29 cellular contexts compared by ENCODE assay signal in the genomic region with DNA sequence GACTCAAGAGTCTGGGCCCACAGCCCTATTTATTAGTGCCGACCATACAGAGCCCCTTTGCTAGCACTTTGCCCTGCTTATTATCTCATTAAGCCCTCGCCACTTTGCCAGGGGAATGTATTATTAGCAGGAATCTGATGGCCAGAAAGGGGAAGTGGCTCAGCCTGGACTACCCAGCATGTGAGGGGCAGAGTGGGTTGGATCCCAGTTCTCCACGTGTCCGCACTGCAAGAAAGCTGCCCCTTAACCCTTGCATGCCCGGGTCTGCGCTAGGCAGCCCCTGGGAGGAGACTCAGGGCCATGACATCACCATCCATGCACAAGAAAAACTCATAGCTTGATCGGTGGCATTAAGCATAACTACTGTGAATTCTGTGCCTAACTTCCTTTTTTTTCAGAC. TPM values are rescaled to one million over a fixed set of nuclear protein-coding genes. Genes with fewer than 3 reads are reported as not detected.
DNase-seq lines count a peak whose midpoint lies in the region; ATAC-seq, FAIRE-seq and TF ChIP-seq lines count a peak whose summit lies in the region.
"Had no signal": no experiment of that assay in that cellular context is flagged by ENCODE, and none has a peak within 500 bp of the region (broad histone marks: within the 10 kb centered on the region; RNA-seq: fewer than 3 reads in every experiment).

No MANE protein-coding gene starts in this region.

- no peak overlapping the region for H2AFZ ChIP-seq in H1 (ENCODE audit: low read length)
- H2AFZ ChIP-seq: hepatocyte, PC-9 had no signal

- peaks cover 3 to 15% (median 6%) of the 10 kb centered on the region in 4 experiments; a peak in 5 of 8 replicates for H3K36me3 ChIP-seq in H1 (ENCODE audit: control insufficient read depth in 2 of 4, insufficient read depth in 4 of 4, low read length in 3 of 4)
- no peaks in the 10 kb centered on the region for H3K36me3 ChIP-seq in esophagus muscularis mucosa
- H3K36me3 ChIP-seq: SJSA1, suprapubic skin, vagina, WERI-Rb-1 had no signal

- H3K23ac ChIP-seq in H1 (ENCODE audit: insufficient read length): no peak overlapping the region

- H3K23me2 ChIP-seq in H1 (ENCODE audit: low read depth, low read length): no peaks in the 10 kb centered on the region

- no peak overlapping the region for H4K5ac ChIP-seq in H1 (ENCODE audit: insufficient read length, low read depth, low read length)

- H3K27me3 ChIP-seq in H1 (replicated peaks in 1 of 4; ENCODE audit: control insufficient read depth in 3 of 4, extremely low read depth in 1 of 4, insufficient read depth in 3 of 4, low read length in 3 of 4): no peaks in the 10 kb centered on the region
- H3K27me3 ChIP-seq in esophagus muscularis mucosa: peaks cover 0 to 82% (median 0%) of the 10 kb centered on the region in 4 donors
- H3K27me3 ChIP-seq: vagina had no signal

- WGBS in H1 (ENCODE audit: extremely low coverage in 1 of 2, insufficient coverage in 1 of 2, insufficient read length in 1 of 2, insufficient replicate concordance in 2 of 2, low coverage in 1 of 2, low lambda C conversion rate in 2 of 2, missing lambda C conversion rate in 1 of 2), 2 experiments: 70% methylated on average over 7 of the region's 7 CpGs; no CpG with 5 or more reads in 1 of the 2 experiments
- 54% methylated on average over 7 of the region's 7 CpGs for WGBS in esophagus muscularis mucosa

- H3K27ac ChIP-seq in H1 (ENCODE audit: low read depth, low read length): no peak overlapping the region
- no peak overlapping the region for H3K27ac ChIP-seq in esophagus muscularis mucosa (replicated peaks in 1 of 4)
- H3K27ac ChIP-seq: hepatocyte, PC-9, SJSA1, skin epidermis, suprapubic skin, vagina, WERI-Rb-1 had no signal

- CTCF ChIA-PET in H1 (lab: Charles Lee; ENCODE audit: partially characterized antibody): interaction anchor here (0.9 to 2.1 kb wide), 9 partner anchors 9 to 198 kb away, joined by 3 to 11 read pairs (median 4); no protein-coding TSS in a partner anchor

- DNase-seq in Kasumi-1 (lab: John Stamatoyannopoulos, UW) (peak; percentile 75 to 81), OCI-M1 (lab: John Stamatoyannopoulos, UW) (peak; percentile 83), H1 (ENCODE audit: low read depth in 1 of 2, low spot score in 2 of 2) (no peak), midbrain (lab: John Stamatoyannopoulos, UW) (no peak), esophagus muscularis mucosa (ENCODE audit: extremely low spot score) (no peak)
- DNase-seq in activated CD4-positive, CD25-positive, alpha-beta regulatory T cell (lab: John Stamatoyannopoulos, UW): no peak
- DNase-seq: activated CD4-positive, alpha-beta T cell treated with anti-CD3 and anti-CD28 coated beads, Interleukin-2, amount 50 U/mL, for 48 hours; activated CD8-positive, alpha-beta memory T cell treated with anti-CD3 and anti-CD28 coated beads, Interleukin-2, amount 50 U/mL, for 48 hours; activated naive CD8-positive, alpha-beta T cell treated with anti-CD3 and anti-CD28 coated beads for 36 hours; foreskin fibroblast; IMR-90; NCI-H2171 treated with DMSO at 0.1 percent for 48 hours; PC-9; stimulated activated CD4-positive, alpha-beta T cell treated with anti-CD3 and anti-CD28 coated beads, Interleukin-2, amount 100 ng/mL, for 24 hours; WERI-Rb-1 had no signal

- H2AK5ac ChIP-seq in H1 (ENCODE audit: low read depth, low read length): no peak overlapping the region

- no peak overlapping the region for H3K4me3 ChIP-seq in H1 (ENCODE audit: extremely low read depth in 1 of 4, insufficient read depth in 2 of 4, low read depth in 3 of 4, low read length in 4 of 4)
- no peak overlapping the region for H3K4me3 ChIP-seq in esophagus muscularis mucosa
- H3K4me3 ChIP-seq: hepatocyte, PC-9, SJSA1, skin epidermis, suprapubic skin, vagina had no signal

- no peak overlapping the region for H2BK12ac ChIP-seq in H1 (ENCODE audit: low read depth, low read length)

- TF ChIP-seq POLR2A in H1 (IDR thresholded peaks at IDR 0.05; ENCODE audit: control extremely low read depth in 1 of 2, low read depth in 2 of 2, low read length in 2 of 2): no peak
- TF ChIP-seq POLR2A in esophagus muscularis mucosa (IDR thresholded peaks at IDR 0.05; ENCODE audit: low read depth): no peak

- H3K4me1 ChIP-seq in H1 (replicated peaks in 1 of 4; ENCODE audit: control insufficient read depth in 3 of 4, insufficient read depth in 4 of 4, low read length in 3 of 4) (no peaks in the 10 kb centered on the region), esophagus muscularis mucosa (no peaks in the 10 kb centered on the region)
- H3K4me1 ChIP-seq: SJSA1, suprapubic skin, vagina had no signal

- TF ChIP-seq CTCF in H1 (IDR thresholded peaks at IDR 0.05; ENCODE audit: control extremely low read depth in 1 of 3, insufficient read depth in 1 of 3, low read depth in 1 of 3, low read length in 3 of 3) (no peak), esophagus muscularis mucosa (IDR thresholded peaks at IDR 0.05) (no peak)

- peaks cover 0 to 7% of the 10 kb centered on the region in 2 experiments for H4K20me1 ChIP-seq in H1 (replicated peaks in 1 of 2; ENCODE audit: control insufficient read depth in 1 of 2, insufficient read depth in 2 of 2, low read length in 2 of 2)

- H4K91ac ChIP-seq in H1 (replicated peaks; ENCODE audit: insufficient read length, low read length): no peak overlapping the region

- no peak overlapping the region for H3K14ac ChIP-seq in H1 (ENCODE audit: insufficient read length)

- no peaks in the 10 kb centered on the region; a peak in 1 of 4 replicates for H3K79me2 ChIP-seq in H1 (ENCODE audit: control insufficient read depth in 1 of 2, insufficient read depth in 2 of 2, low read length in 2 of 2)
- H3K79me2 ChIP-seq: hepatocyte had no signal

- no peak overlapping the region for H2BK20ac ChIP-seq in H1 (ENCODE audit: low read length)

- no peak overlapping the region for H3K4me2 ChIP-seq in H1 (ENCODE audit: insufficient read depth in 1 of 2, low read depth in 2 of 2, low read length in 2 of 2)
- H3K4me2 ChIP-seq: hepatocyte, PC-9 had no signal

- H3K9ac ChIP-seq in H1 (replicated peaks in 1 of 4; ENCODE audit: extremely low read depth in 1 of 4, low read depth in 3 of 4, low read length in 3 of 4): no peak overlapping the region

- H4K8ac ChIP-seq in H1 (ENCODE audit: extremely low read depth, insufficient read depth, low read length): no peak overlapping the region

- no peak overlapping the region for H3K56ac ChIP-seq in H1 (replicated peaks; ENCODE audit: insufficient read length, low read depth, low read length)

- no peaks in the 10 kb centered on the region; the same call in 1 of the 2 replicates for H3K79me1 ChIP-seq in H1 (ENCODE audit: low read depth, low read length)

- TF ChIP-seq RAD21 in H1 (IDR thresholded peaks at IDR 0.05 in 1 of 2, conservative IDR thresholded peaks at IDR 0.05 in 1 of 2; ENCODE audit: low read depth in 2 of 2, low read length in 2 of 2): no peak

- H3K4ac ChIP-seq in H1 (replicated peaks; ENCODE audit: insufficient read length, low read depth, low read length): no peak overlapping the region

- no peak for ATAC-seq in GM19324 (IDR thresholded peaks at IDR 0.05; ENCODE audit: low FRiP score, unreplicated experiment)
- ATAC-seq: stimulated activated memory B cell treated with anti-CD40 and anti-IgM and Interleukin-4, amounts not matched to agents 10 μg/mL and 1 μg/mL and 100 μg/mL, for 72 hours had no signal

- intact Hi-C loops in esophagus muscularis mucosa (cut with DNase I): no loop called here

- H2BK120ac ChIP-seq in H1 (replicated peaks; ENCODE audit: low read depth, low read length): no peak overlapping the region

- no peak for FAIRE-seq in H1 (lab: Jason Lieb, UNC)
- FAIRE-seq: G401.6, islet of Langerhans had no signal

- H2BK5ac ChIP-seq in H1 (ENCODE audit: low read depth, low read length): no peak overlapping the region

- H3K9me3 ChIP-seq in H1 (ENCODE audit: insufficient read depth in 2 of 2, low read depth in 1 of 2, low read length in 1 of 2) (no peaks in the 10 kb centered on the region), esophagus muscularis mucosa (no peaks in the 10 kb centered on the region)
- H3K9me3 ChIP-seq: SJSA1, suprapubic skin, vagina had no signal

- H3K18ac ChIP-seq in H1 (ENCODE audit: extremely low read depth, low read length): no peak overlapping the region

- H2BK15ac ChIP-seq in H1 (ENCODE audit: low read length): no peak overlapping the region

- POLR2A ChIA-PET in H1 (lab: Charles Lee; ENCODE audit: partially characterized antibody): interaction anchor here (1.0 to 2.4 kb wide), 6 partner anchors 9 to 70 kb away, joined by 3 to 11 read pairs (median 4); no protein-coding TSS in a partner anchor

- TF ChIP-seq EP300 in H1 (IDR thresholded peaks at IDR 0.05; ENCODE audit: borderline replicate concordance in 1 of 2, low read depth in 2 of 2, low read length in 2 of 2): no peak
- TF ChIP-seq EP300 in esophagus muscularis mucosa (IDR thresholded peaks at IDR 0.05): no peak

TF ChIP-seq in H1, 55 proteins besides CTCF, POLR2A, EP300 and RAD21 (continues in another document):
- no peak for TF ChIP-seq POLR2AphosphoS5 (IDR thresholded peaks at IDR 0.05; ENCODE audit: low read depth, low read length)
- no peak for TF ChIP-seq CREB1 (IDR thresholded peaks at IDR 0.05)
- no peak for TF ChIP-seq SAP30 (IDR thresholded peaks at IDR 0.05; ENCODE audit: insufficient read depth, insufficient replicate concordance, low read length)

RNA-seq across cellular contexts. Expression of gene CACNG8, which starts 8.9 kb away (rescaled TPM):
- total RNA-seq in H1 (2021; fragmentation: NEBNext Ultra II Directional; extraction: Animal tissue kit (Norgen Biotek cat#: 25700)): 4.5 and 5.7 TPM in 2 replicates
- 0.41 and 0.93 TPM in 2 replicates for polyA plus RNA-seq in H1 (2011; rRNA removed)
- 1.3 TPM for polyA plus RNA-seq in H1 (2011; cell fraction: cytosol; rRNA removed)
- polyA plus RNA-seq in H1 (2011; cell fraction: nucleus; rRNA removed): 3.4 TPM
- polyA plus RNA-seq in H1 (2012, experiment 1 of 2): 5.8 to 6.6 TPM (median 6.1 TPM) in 4 replicates
- polyA plus RNA-seq in H1 (2012, experiment 2 of 2): 0.62 TPM
- 3.2 TPM for polyA plus RNA-seq in H1 (2013, experiment 1 of 2)
- 2.6 TPM for polyA plus RNA-seq in H1 (2013, experiment 2 of 2)
- 0.61 and 0.79 TPM in 2 replicates for polyA minus RNA-seq in H1 (2011; rRNA and poly(A)+ RNA removed)
- polyA minus RNA-seq in H1 (2011; cell fraction: cytosol; rRNA and poly(A)+ RNA removed): 2.9 TPM
- polyA minus RNA-seq in H1 (2011; cell fraction: nucleus; rRNA and poly(A)+ RNA removed): 2.9 TPM
- under 1 TPM in 1 of 4 donors, not detected in 3; 0.06 TPM for total RNA-seq in esophagus muscularis mucosa
- total RNA-seq: activated naive CD8-positive, alpha-beta T cell treated with anti-CD3 and anti-CD28 coated beads for 36 hours; epithelial cell of proximal tubule; IMR-90; liver; SJSA1; T-helper 1 cell treated with Interleukin-12 subunit alpha and Interleukin-12 subunit beta and Interleukin-4 antibody, amounts not matched to agents 30 ng/mL and 1 ng/mL, for 36 hours; vagina had no signal

RNA-seq across cellular contexts. Expression of gene CACNG6, which starts 19.8 kb away (rescaled TPM):
- 1.2 and 1.4 TPM in 2 replicates for total RNA-seq in H1 (2021; fragmentation: NEBNext Ultra II Directional; extraction: Animal tissue kit (Norgen Biotek cat#: 25700))
- polyA plus RNA-seq in H1 (2011; rRNA removed): 1.6 and 2.9 TPM in 2 replicates
- 1.8 TPM for polyA plus RNA-seq in H1 (2011; cell fraction: cytosol; rRNA removed)
- 4.3 TPM for polyA plus RNA-seq in H1 (2011; cell fraction: nucleus; rRNA removed)
- polyA plus RNA-seq in H1 (2012, experiment 1 of 2): 1.1 to 1.9 TPM (median 1.5 TPM) in 4 replicates
- 0.81 TPM for polyA plus RNA-seq in H1 (2012, experiment 2 of 2)
- 2.3 TPM for polyA plus RNA-seq in H1 (2013, experiment 1 of 2)
- 2.1 TPM for polyA plus RNA-seq in H1 (2013, experiment 2 of 2)
- 0.22 and 0.25 TPM in 2 replicates for polyA minus RNA-seq in H1 (2011; rRNA and poly(A)+ RNA removed)
- not detected for polyA minus RNA-seq in H1 (2011; cell fraction: cytosol; rRNA and poly(A)+ RNA removed)
- 0.80 TPM for polyA minus RNA-seq in H1 (2011; cell fraction: nucleus; rRNA and poly(A)+ RNA removed)
- total RNA-seq in esophagus muscularis mucosa: not detected
- total RNA-seq: activated naive CD8-positive, alpha-beta T cell treated with anti-CD3 and anti-CD28 coated beads for 36 hours; IMR-90; liver; MCF 10A; mucosa of gallbladder; suprapubic skin; T-helper 1 cell treated with Interleukin-12 subunit alpha and Interleukin-12 subunit beta and Interleukin-4 antibody, amounts not matched to agents 30 ng/mL and 1 ng/mL, for 36 hours; vagina had no signal
- polyA plus RNA-seq: hepatocyte, IMR-90, liver had no signal

Comparison
In these comparisons a context has a peak if more than half of its experiments do, and no peak if none do; other contexts are left out.
1. DNase-seq: peak in Kasumi-1 (2 of 2) and OCI-M1 (single experiment); none in H1 (0 of 2), activated CD4-positive, CD25-positive, alpha-beta regulatory T cell (0 of 4), midbrain (single experiment) and esophagus muscularis mucosa (single experiment).